In the genomic region with DNA sequence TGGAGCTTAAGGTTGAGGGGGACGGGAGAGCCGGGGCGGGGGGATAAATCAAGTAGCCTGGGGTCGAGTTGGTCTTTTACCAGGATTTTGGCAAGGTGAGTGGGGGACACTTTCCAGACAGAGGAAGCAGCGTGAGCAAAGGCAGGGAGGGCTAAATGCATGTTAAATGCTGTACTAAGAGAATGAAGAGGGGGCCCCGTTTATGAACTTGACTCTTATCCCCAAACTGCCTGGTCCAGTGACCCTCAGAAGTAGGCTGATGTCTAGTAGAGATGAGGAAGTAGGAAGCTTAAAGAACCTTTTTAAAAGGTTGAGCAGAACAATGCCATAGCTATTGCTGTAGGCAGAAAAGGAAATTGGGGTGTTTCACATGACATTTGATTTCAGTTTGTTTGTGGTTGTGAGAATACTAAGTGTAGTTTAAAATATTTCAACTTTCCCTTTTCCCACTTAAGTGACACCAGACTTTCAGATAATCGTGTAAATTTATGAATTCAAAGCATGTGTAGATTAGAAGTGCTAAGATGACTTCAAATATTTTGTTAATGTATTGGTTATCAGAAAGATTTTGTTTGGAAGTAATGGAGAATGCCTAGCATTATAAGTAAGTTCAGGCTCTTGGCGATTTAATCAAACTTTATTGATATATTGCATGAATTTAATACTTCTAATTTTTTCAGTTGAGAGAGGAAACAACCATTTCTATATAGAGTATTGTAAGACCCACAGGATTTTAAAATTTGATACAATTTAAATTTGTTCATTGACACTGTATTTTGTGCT, we compare ENCODE assay signal across 8 cellular contexts. TPM values are rescaled to one million over a fixed set of nuclear protein-coding genes. Genes with fewer than 3 reads are reported as not detected.
A peak's percentile ranks its signal among the peaks of the same experiment; 100 is the strongest.
DNase-seq lines count a peak whose midpoint lies in the region; ATAC-seq lines count a peak whose summit lies in the region.

No MANE protein-coding gene starts in this region.

- H3K27ac ChIP-seq in muscle layer of duodenum (ENCODE audit: low read length): peak overlapping the region; percentile 99

- peaks cover 25% of the 10 kb centered on the region for H3K36me3 Mint-ChIP-seq in activated naive CD4-positive, alpha-beta T cell treated with anti-CD3 and anti-CD28 coated beads for 36 hours (ENCODE audit: low read depth)
- H3K36me3 Mint-ChIP-seq in dendritic cell treated with granulocyte-macrophage colony-stimulating factor and Interleukin-4, amounts not matched to agents 40 ng/mL and 50 ng/mL, for 4 days (ENCODE audit: low read depth): peaks cover 33% of the 10 kb centered on the region

- no peaks in the 10 kb centered on the region for H3K9me3 Mint-ChIP-seq in activated naive CD4-positive, alpha-beta T cell treated with anti-CD3 and anti-CD28 coated beads for 36 hours
- no peaks in the 10 kb centered on the region for H3K9me3 Mint-ChIP-seq in dendritic cell treated with granulocyte-macrophage colony-stimulating factor and Interleukin-4, amounts not matched to agents 40 ng/mL and 50 ng/mL, for 4 days

- H3K4me1 Mint-ChIP-seq in activated naive CD4-positive, alpha-beta T cell treated with anti-CD3 and anti-CD28 coated beads for 36 hours (ENCODE audit: low read depth): peaks cover 32% of the 10 kb centered on the region
- peaks cover 29% of the 10 kb centered on the region for H3K4me1 Mint-ChIP-seq in dendritic cell treated with granulocyte-macrophage colony-stimulating factor and Interleukin-4, amounts not matched to agents 40 ng/mL and 50 ng/mL, for 4 days (ENCODE audit: low read depth)

- no peaks in the 10 kb centered on the region for H3K27me3 ChIP-seq in muscle layer of duodenum (ENCODE audit: low read depth, low read length)

- CTCF ChIA-PET in activated naive CD4-positive, alpha-beta T cell treated with anti-CD3 and anti-CD28 coated beads for 36 hours (lab: Charles Lee): interaction anchor here (0.5 to 2.9 kb wide), 11 partner anchors 16 to 330 kb away, joined by 3 to 22 read pairs (median 4); a partner anchor contains a TSS

- intact Hi-C loops in activated naive CD4-positive, alpha-beta T cell treated with anti-CD3 and anti-CD28 coated beads for 36 hours (cut with micrococcal nuclease): loop anchor here (1.0 to 10.0 kb wide), 4 partner anchors 16 to 792 kb away; a partner anchor contains a TSS
- intact Hi-C loops in dendritic cell treated with granulocyte-macrophage colony-stimulating factor and Interleukin-4, amounts not matched to agents 40 ng/mL and 50 ng/mL, for 4 days (cut with micrococcal nuclease): loop anchor here (5.0 kb wide), 2 partner anchors 66 to 114 kb away; no protein-coding TSS in a partner anchor

- H3K27ac Mint-ChIP-seq in activated naive CD4-positive, alpha-beta T cell treated with anti-CD3 and anti-CD28 coated beads for 36 hours: peak overlapping the region; percentile 98
- peak overlapping the region; percentile 99 for H3K27ac Mint-ChIP-seq in dendritic cell treated with granulocyte-macrophage colony-stimulating factor and Interleukin-4, amounts not matched to agents 40 ng/mL and 50 ng/mL, for 4 days

- H3K4me3 Mint-ChIP-seq in activated naive CD4-positive, alpha-beta T cell treated with anti-CD3 and anti-CD28 coated beads for 36 hours: peak overlapping the region; percentile 100
- peak overlapping the region; percentile 99 for H3K4me3 Mint-ChIP-seq in dendritic cell treated with granulocyte-macrophage colony-stimulating factor and Interleukin-4, amounts not matched to agents 40 ng/mL and 50 ng/mL, for 4 days

- H3K36me3 ChIP-seq in muscle layer of duodenum (ENCODE audit: control insufficient read depth in 1 of 2, insufficient read depth in 2 of 2, low read length in 2 of 2): peaks cover 0 to 8% of the 10 kb centered on the region in 2 donors

- H3K9me3 ChIP-seq in muscle layer of duodenum (ENCODE audit: control insufficient read depth in 1 of 2, low read length in 2 of 2): no peaks in the 10 kb centered on the region

- no peaks in the 10 kb centered on the region for H3K27me3 Mint-ChIP-seq in activated naive CD4-positive, alpha-beta T cell treated with anti-CD3 and anti-CD28 coated beads for 36 hours (ENCODE audit: low read depth)
- no peaks in the 10 kb centered on the region for H3K27me3 Mint-ChIP-seq in dendritic cell treated with granulocyte-macrophage colony-stimulating factor and Interleukin-4, amounts not matched to agents 40 ng/mL and 50 ng/mL, for 4 days

- peak; percentile 27 for DNase-seq in activated naive CD4-positive, alpha-beta T cell treated with anti-CD3 and anti-CD28 coated beads for 36 hours
- no peak for DNase-seq in activated naive CD4-positive, alpha-beta T cell treated with anti-CD3 and anti-CD28 coated beads, Interleukin-2, amount 50 U/mL, for 16 hours
- peak; percentile 82 for DNase-seq in SIG-M5 treated with dmso at 0.1 percent for 504 hours (lab: John Stamatoyannopoulos, UW; ENCODE audit: unreplicated experiment)
- DNase-seq in GM19238 (ENCODE audit: insufficient read length, low spot score): no peak
- DNase-seq in GM19240 (ENCODE audit: insufficient read length, low spot score): no peak

- peak overlapping the region; percentile 86 to 98 for H3K4me3 ChIP-seq in muscle layer of duodenum (ENCODE audit: low read depth in 1 of 2, low read length in 2 of 2)

- peak; percentile 30 for ATAC-seq in HG02884 (IDR thresholded peaks at IDR 0.05; ENCODE audit: unreplicated experiment)

- peaks cover 13 to 17% of the 10 kb centered on the region in 2 donors for H3K4me1 ChIP-seq in muscle layer of duodenum (ENCODE audit: control insufficient read depth in 1 of 2, insufficient read depth in 2 of 2, low read length in 2 of 2)

RNA-seq across cellular contexts. Expression of a gene that starts 1.8 kb away (rescaled TPM):
- 10 to 100 TPM; 40.3 to 40.5 TPM for total RNA-seq in activated naive CD4-positive, alpha-beta T cell treated with anti-CD3 and anti-CD28 coated beads for 36 hours

Comparison
In these comparisons a context has a peak if more than half of its experiments do, and no peak if none do; other contexts are left out.
1. DNase-seq: peak in activated naive CD4-positive, alpha-beta T cell treated with anti-CD3 and anti-CD28 coated beads for 36 hours (single experiment) and SIG-M5 treated with dmso at 0.1 percent for 504 hours (single experiment); none in activated naive CD4-positive, alpha-beta T cell treated with anti-CD3 and anti-CD28 coated beads, Interleukin-2, amount 50 U/mL, for 16 hours (single experiment), GM19238 (single experiment) and GM19240 (single experiment).